8 cellular contexts compared by ENCODE assay signal in the genomic region with DNA sequence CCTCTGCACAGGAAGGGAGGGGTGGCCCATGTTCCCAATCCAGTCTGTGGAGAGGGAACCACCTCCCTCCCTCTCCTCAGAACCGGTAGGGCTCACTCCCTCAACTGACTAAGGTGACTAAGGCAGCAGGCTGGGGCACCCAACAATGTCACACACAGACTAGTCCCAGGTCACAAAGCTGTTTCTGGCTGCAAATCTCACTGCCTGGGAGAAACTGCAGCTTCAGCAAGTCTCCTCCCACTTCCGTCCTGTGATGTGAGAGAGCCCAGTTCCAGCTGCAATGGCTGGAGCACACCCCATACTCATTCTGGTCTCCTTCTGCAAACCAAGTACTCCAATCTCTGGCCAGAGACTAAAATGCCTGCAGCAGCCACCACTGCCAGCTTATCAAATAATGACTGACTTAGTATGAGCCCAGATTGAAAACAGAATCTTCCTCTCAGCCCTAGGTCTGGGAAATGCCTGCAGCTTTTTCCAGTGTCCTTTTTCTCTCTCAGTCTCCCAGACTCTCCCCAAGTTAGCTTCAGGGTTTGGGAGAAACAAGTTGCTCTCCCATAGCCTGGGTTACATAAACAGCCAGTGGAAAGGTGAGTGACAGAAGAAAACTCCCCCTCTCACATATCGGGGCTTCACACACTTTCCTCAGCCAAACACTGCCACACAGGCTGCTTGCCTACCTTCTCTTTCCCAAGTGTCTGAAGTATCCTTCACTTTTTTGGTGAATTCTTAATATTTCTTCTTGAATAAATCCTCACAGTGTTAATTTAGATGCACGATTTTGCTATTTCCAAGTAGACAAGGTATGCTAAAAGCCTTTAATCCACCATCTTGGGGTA.
DNase-seq lines count a peak whose midpoint lies in the region; ATAC-seq and TF ChIP-seq lines count a peak whose summit lies in the region.

No MANE protein-coding gene starts in this region.

- intact Hi-C loops in body of pancreas (cut with DNase I), result no loop called here

- ATAC-seq in HG02870 (IDR thresholded peaks at IDR 0.05; ENCODE audit: unreplicated experiment) (peak; percentile 89), body of pancreas (peak; percentile 71)

- no peaks in the 10 kb centered on the region for H3K9me3 ChIP-seq in body of pancreas

- no peak for TF ChIP-seq CTCF in body of pancreas (IDR thresholded peaks at IDR 0.05)

- H3K27ac ChIP-seq in body of pancreas, result peak overlapping the region in 1 of 4 donors; percentile 14

- WGBS in body of pancreas, 2 donors, result 20 to 34% methylated on average over 2 to 4 of the region's 4 CpGs

- no peaks in the 10 kb centered on the region for H3K36me3 ChIP-seq in body of pancreas (replicated peaks in 1 of 2; ENCODE audit: insufficient read depth in 1 of 2, low read depth in 2 of 2)

- H3K4me3 ChIP-seq in body of pancreas, result no peak overlapping the region

- peaks cover 11% of the 10 kb centered on the region for H3K4me1 ChIP-seq in body of pancreas

- no peak for TF ChIP-seq POLR2A in body of pancreas (IDR thresholded peaks at IDR 0.05)

- peak; percentile 2 for DNase-seq in stimulated activated CD4-positive, alpha-beta T cell treated with anti-CD3 and anti-CD28 coated beads, Interleukin-12 subunit alpha, Interleukin-12 subunit beta, amount 100 ng/mL, for 4 hours
- DNase-seq in stimulated activated CD4-positive, alpha-beta T cell treated with anti-CD3 and anti-CD28 coated beads, Interleukin-4, amount 100 ng/mL, for 1 hour, result no peak
- DNase-seq in NOMO-1 treated with dmso at 0.1 percent for 144 hours (lab: John Stamatoyannopoulos, UW; ENCODE audit: unreplicated experiment) (peak; percentile 37), body of pancreas (peak; percentile 24 to 68 (median 56)), medulla oblongata (ENCODE audit: extremely low spot score) (peak; percentile 80), dedifferentiated amniotic fluid mesenchymal stem cell (ENCODE audit: extremely low spot score) (no peak), NCI-H526 (lab: John Stamatoyannopoulos, UW) (no peak)

- H3K27me3 ChIP-seq in body of pancreas, result no peaks in the 10 kb centered on the region

Comparison
In these comparisons a context has a peak if more than half of its experiments do, and no peak if none do; other contexts are left out.
1. DNase-seq: peak in stimulated activated CD4-positive, alpha-beta T cell treated with anti-CD3 and anti-CD28 coated beads, Interleukin-12 subunit alpha, Interleukin-12 subunit beta, amount 100 ng/mL, for 4 hours (single experiment), NOMO-1 treated with dmso at 0.1 percent for 144 hours (single experiment), body of pancreas (4 of 4) and medulla oblongata (single experiment); none in stimulated activated CD4-positive, alpha-beta T cell treated with anti-CD3 and anti-CD28 coated beads, Interleukin-4, amount 100 ng/mL, for 1 hour (single experiment), dedifferentiated amniotic fluid mesenchymal stem cell (single experiment) and NCI-H526 (0 of 2).